ENCODE assay signal across 9 cellular contexts in the genomic region with DNA sequence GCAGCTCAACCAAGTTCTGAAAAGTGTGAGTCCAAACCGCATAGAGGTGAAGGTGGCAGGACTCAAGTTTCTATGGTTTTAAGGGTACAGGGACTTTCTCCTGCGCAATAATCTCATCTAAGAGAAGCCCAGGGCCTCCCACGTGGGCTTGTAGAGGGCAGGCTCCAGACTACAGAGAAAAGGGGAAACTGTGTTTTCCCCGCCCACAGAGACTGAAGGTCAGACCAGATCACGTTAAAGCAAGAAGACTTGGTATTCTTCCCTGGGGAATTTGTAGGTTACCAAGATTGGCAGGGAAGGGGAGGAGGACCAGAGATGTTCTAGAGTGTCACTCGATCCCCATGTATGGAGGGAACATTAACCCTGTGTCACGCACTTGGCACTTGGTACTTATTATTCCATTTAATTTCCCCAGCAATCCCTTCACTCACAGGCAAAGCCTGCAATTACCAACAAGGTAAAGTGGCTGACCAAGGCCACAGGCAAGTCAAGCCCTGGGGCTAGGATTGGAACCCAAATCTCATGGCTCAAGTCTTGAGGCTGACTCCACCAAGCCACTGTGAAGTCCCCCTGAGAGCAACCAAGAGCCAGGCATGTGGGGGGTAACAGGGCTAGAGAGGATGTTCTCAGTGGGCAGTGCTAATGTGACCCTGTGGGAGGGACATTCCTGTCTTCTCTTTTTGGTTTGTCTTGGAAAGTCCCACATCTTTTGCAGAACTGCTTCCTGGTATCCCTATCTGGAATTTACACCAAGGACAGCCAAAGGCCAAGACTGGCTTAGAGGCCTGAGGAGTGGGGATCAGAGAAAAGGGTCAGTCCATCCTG. TPM values are rescaled to one million over a fixed set of nuclear protein-coding genes. Genes with fewer than 3 reads are reported as not detected.
DNase-seq lines count a peak whose midpoint lies in the region; ATAC-seq and TF ChIP-seq lines count a peak whose summit lies in the region.
"Had no signal": no experiment of that assay in that cellular context is flagged by ENCODE, and none has a peak within 500 bp of the region (broad histone marks: within the 10 kb centered on the region; RNA-seq: fewer than 3 reads in every experiment).

No MANE protein-coding gene starts in this region.

- TF ChIP-seq POLR2A in testis (IDR thresholded peaks at IDR 0.05) = no peak

- no peak overlapping the region for H3K27ac ChIP-seq in testis

- no peaks in the 10 kb centered on the region for H3K9me3 Mint-ChIP-seq in activated CD8-positive, alpha-beta memory T cell treated with anti-CD3 and anti-CD28 coated beads, Interleukin-2, amount 10 ng/mL, durations not matched to agents 7 days and 5 days (ENCODE audit: low read depth)
- H3K9me3 Mint-ChIP-seq in HFFc6 = no peaks in the 10 kb centered on the region
- no peaks in the 10 kb centered on the region for H3K9me3 Mint-ChIP-seq in endothelial cell (ENCODE audit: unreplicated experiment)

- H3K36me3 ChIP-seq in testis (ENCODE audit: low read depth, missing control alignments) = no peaks in the 10 kb centered on the region

- CTCF ChIA-PET in activated CD8-positive, alpha-beta memory T cell treated with anti-CD3 and anti-CD28 coated beads, Interleukin-2, amount 10 ng/mL, durations not matched to agents 7 days and 5 days (lab: Charles Lee) = interaction anchor here (2.3 kb wide), 1 partner anchor 113 kb away, joined by 6 read pairs; no protein-coding TSS in a partner anchor

- no peaks in the 10 kb centered on the region for H3K9me3 ChIP-seq in testis

- ATAC-seq in activated CD8-positive, alpha-beta memory T cell treated with anti-CD3 and anti-CD28 coated beads, Interleukin-2, amount 10 ng/mL, durations not matched to agents 7 days and 5 days = peak; percentile 28
- ATAC-seq in HG03039 (IDR thresholded peaks at IDR 0.05; ENCODE audit: unreplicated experiment) = peak; percentile 72

- H3K4me1 ChIP-seq in testis = peaks cover 3% of the 10 kb centered on the region

- H3K27me3 ChIP-seq in testis = no peaks in the 10 kb centered on the region

- TF ChIP-seq CTCF in testis (IDR thresholded peaks at IDR 0.05) (no peak), HFFc6 (IDR thresholded peaks at IDR 0.05) (no peak), endothelial cell (IDR thresholded peaks at IDR 0.05; ENCODE audit: unreplicated experiment) (no peak)

- no peaks in the 10 kb centered on the region for H3K36me3 Mint-ChIP-seq in activated CD8-positive, alpha-beta memory T cell treated with anti-CD3 and anti-CD28 coated beads, Interleukin-2, amount 10 ng/mL, durations not matched to agents 7 days and 5 days
- H3K36me3 Mint-ChIP-seq in HFFc6 (ENCODE audit: low read depth) (no peaks in the 10 kb centered on the region), endothelial cell (ENCODE audit: low read depth, unreplicated experiment) (no peaks in the 10 kb centered on the region)

- H3K4me3 Mint-ChIP-seq in activated CD8-positive, alpha-beta memory T cell treated with anti-CD3 and anti-CD28 coated beads, Interleukin-2, amount 10 ng/mL, durations not matched to agents 7 days and 5 days = no peak overlapping the region
- H3K4me3 Mint-ChIP-seq in HFFc6 = no peak overlapping the region
- no peak overlapping the region for H3K4me3 Mint-ChIP-seq in endothelial cell (ENCODE audit: unreplicated experiment)

- H3K27me3 Mint-ChIP-seq in activated CD8-positive, alpha-beta memory T cell treated with anti-CD3 and anti-CD28 coated beads, Interleukin-2, amount 10 ng/mL, durations not matched to agents 7 days and 5 days = peaks cover 65% of the 10 kb centered on the region
- peaks cover 23% of the 10 kb centered on the region; the same call in 1 of the 2 replicates for H3K27me3 Mint-ChIP-seq in HFFc6 (ENCODE audit: insufficient read depth)
- H3K27me3 Mint-ChIP-seq in endothelial cell (ENCODE audit: unreplicated experiment) = peaks cover 6% of the 10 kb centered on the region

- no peak overlapping the region for H3K27ac Mint-ChIP-seq in activated CD8-positive, alpha-beta memory T cell treated with anti-CD3 and anti-CD28 coated beads, Interleukin-2, amount 10 ng/mL, durations not matched to agents 7 days and 5 days
- no peak overlapping the region for H3K27ac Mint-ChIP-seq in HFFc6
- no peak overlapping the region for H3K27ac Mint-ChIP-seq in endothelial cell (ENCODE audit: unreplicated experiment)

- peaks cover 29% of the 10 kb centered on the region for H3K4me1 Mint-ChIP-seq in activated CD8-positive, alpha-beta memory T cell treated with anti-CD3 and anti-CD28 coated beads, Interleukin-2, amount 10 ng/mL, durations not matched to agents 7 days and 5 days
- H3K4me1 Mint-ChIP-seq in HFFc6 (ENCODE audit: low read depth) (peaks cover 16% of the 10 kb centered on the region), endothelial cell (ENCODE audit: unreplicated experiment) (peaks cover 27% of the 10 kb centered on the region)

- WGBS in testis, 2 donors = 72 to 75% methylated on average over 7 of the region's 7 CpGs

- DNase-seq in activated CD8-positive, alpha-beta memory T cell treated with anti-CD3 and anti-CD28 coated beads, Interleukin-2, amount 10 ng/mL, durations not matched to agents 7 days and 5 days = no peak
- DNase-seq in activated CD8-positive, alpha-beta memory T cell treated with anti-CD3 and anti-CD28 coated beads, Interleukin-2, amount 50 U/mL, for 48 hours = no peak
- DNase-seq in UCSD-AML1 (lab: John Stamatoyannopoulos, UW; ENCODE audit: unreplicated experiment) (peak; percentile 50), testis (peak; percentile 32), NCI-H1092 treated with DMSO at 0.1 percent for 48 hours (lab: John Stamatoyannopoulos, UW) (no peak), HFFc6 (no peak), endothelial cell (ENCODE audit: low spot score) (no peak)
- DNase-seq: mesenchymal stem cell had no signal

- no peak overlapping the region for H3K4me3 ChIP-seq in testis

- intact Hi-C loops in testis (cut with DNase I; ENCODE audit: low total_unique reads) = loop anchor here (10.0 kb wide), 1 partner anchor 125 kb away; no protein-coding TSS in a partner anchor

RNA-seq across cellular contexts. Expression of a gene that starts 18.3 kb away (rescaled TPM):
- total RNA-seq in activated CD8-positive, alpha-beta memory T cell treated with anti-CD3 and anti-CD28 coated beads, Interleukin-2, amount 10 ng/mL, durations not matched to agents 7 days and 5 days = 10 to 100 TPM in 1 of 2 experiments, 1 to 10 TPM in 1; 6.3 to 10.9 TPM
- total RNA-seq in testis (10 to 100 TPM; 11.5 to 21.4 TPM), endothelial cell (ENCODE audit: unreplicated experiment) (43.9 TPM)
- polyA plus RNA-seq in testis (ENCODE audit: insufficient read depth, low read depth, low replicate concordance) = 21.5 TPM
- total RNA-seq in HFFc6 (2021; fragmentation: NEBNext Ultra II Directional; extraction: Animal tissue kit (Norgen Biotek cat#: 25700)) = 10 to 100 TPM; 66.5 to 81.1 (median 71.4) TPM

Comparison
In these comparisons a context has a peak if more than half of its experiments do, and no peak if none do; other contexts are left out.
1. DNase-seq: peak in UCSD-AML1 (single experiment) and testis (single experiment); none in activated CD8-positive, alpha-beta memory T cell treated with anti-CD3 and anti-CD28 coated beads, Interleukin-2, amount 10 ng/mL, durations not matched to agents 7 days and 5 days (single experiment), activated CD8-positive, alpha-beta memory T cell treated with anti-CD3 and anti-CD28 coated beads, Interleukin-2, amount 50 U/mL, for 48 hours (single experiment), NCI-H1092 treated with DMSO at 0.1 percent for 48 hours (single experiment), HFFc6 (single experiment) and endothelial cell (single experiment).